ENCODE assay signal across 16 cellular contexts in genomic region chr7:70812511-70812910, GRCh38.
DNase-seq lines count a peak whose midpoint lies in the region; ATAC-seq, FAIRE-seq and TF ChIP-seq lines count a peak whose summit lies in the region.
"Had no signal": no experiment of that assay in that cellular context is flagged by ENCODE, and none has a peak within 500 bp of the region (broad histone marks: within the 10 kb centered on the region; RNA-seq: fewer than 3 reads in every experiment).

No MANE protein-coding gene starts in this region.

- H3K4me1 ChIP-seq in small intestine (ENCODE audit: control insufficient read depth in 2 of 2, insufficient read depth in 1 of 2, low read depth in 1 of 2, low read length in 1 of 2): no peaks in the 10 kb centered on the region

- WGBS in small intestine, 3 donors: 23 to 48% (median 44%) methylated on average over 3 of the region's 3 CpGs

- TF ChIP-seq CTCF in 22Rv1 (IDR thresholded peaks at IDR 0.05): 0 out of 2 replicates have a peak, but pooled peaks have one; percentile 18
- TF ChIP-seq CTCF in GM12875 (IDR thresholded peaks at IDR 0.05; ENCODE audit: borderline replicate concordance, insufficient read depth, low read depth, low read length): peak; percentile 55
- peak; percentile 32 for TF ChIP-seq CTCF in fibroblast of the aortic adventitia (IDR thresholded peaks at IDR 0.05; ENCODE audit: insufficient read depth, low read length)

- H3K27me3 ChIP-seq in small intestine (ENCODE audit: control insufficient read depth in 2 of 2, insufficient read depth in 2 of 2, low read length in 2 of 2): no peaks in the 10 kb centered on the region
- H3K27me3 ChIP-seq: neutrophil had no signal

- ATAC-seq in GM21825 (IDR thresholded peaks at IDR 0.05; ENCODE audit: unreplicated experiment): no peak

- in situ Hi-C loops in SK-MEL-5 (cut with HindIII; ENCODE audit: low pct_unique_long_range_greater_than_20kb, low sequenced_read_pairs): no loop called here

- H3K4me3 ChIP-seq in GM12875 (ENCODE audit: low read depth, low read length) (no peak overlapping the region), fibroblast of the aortic adventitia (ENCODE audit: low read depth, low read length) (no peak overlapping the region), small intestine (ENCODE audit: low read depth in 1 of 2, low read length in 2 of 2) (no peak overlapping the region)

- H3K36me3 ChIP-seq in small intestine (ENCODE audit: control insufficient read depth in 2 of 2, insufficient read depth in 2 of 2, low read length in 2 of 2): no peaks in the 10 kb centered on the region
- H3K36me3 ChIP-seq: neutrophil had no signal

- H3K27ac ChIP-seq in 22Rv1 (no peak overlapping the region), small intestine (ENCODE audit: low read depth in 1 of 2, low read length in 1 of 2) (no peak overlapping the region)
- H3K27ac ChIP-seq: neutrophil, RWPE1 had no signal

- DNase-seq in SK-MEL-5 (ENCODE audit: low read depth, low spot score): peak; percentile 36
- DNase-seq in fibroblast of the aortic adventitia (ENCODE audit: low read depth): no peak
- DNase-seq in small intestine: no peak
- DNase-seq in activated effector memory CD4-positive, alpha-beta T cell treated with Interleukin-2 at 50 U/mL for 16 hours: no peak
- no peak for DNase-seq in activated CD4-positive, CD25-positive, alpha-beta regulatory T cell (lab: John Stamatoyannopoulos, UW)
- DNase-seq: activated CD4-positive, alpha-beta T cell treated with anti-CD3 and anti-CD28 coated beads, Interleukin-2, amount 50 U/mL, for 1 hour; activated T-cell treated with anti-CD3 and anti-CD28 coated beads, Interleukin-2, amount 50 U/mL, for 48 hours; COR-L47; NCI-H1092; NCI-H510A treated with DMSO at 0.1 percent for 48 hours; T-helper 9 cell had no signal

- no peaks in the 10 kb centered on the region for H3K9me3 ChIP-seq in small intestine (ENCODE audit: control insufficient read depth, low read depth)
- H3K9me3 ChIP-seq: neutrophil had no signal

- no peak for FAIRE-seq in small intestine (lab: Jason Lieb, UNC)
